ENCODE assay signal across 18 cellular contexts in the genomic region with DNA sequence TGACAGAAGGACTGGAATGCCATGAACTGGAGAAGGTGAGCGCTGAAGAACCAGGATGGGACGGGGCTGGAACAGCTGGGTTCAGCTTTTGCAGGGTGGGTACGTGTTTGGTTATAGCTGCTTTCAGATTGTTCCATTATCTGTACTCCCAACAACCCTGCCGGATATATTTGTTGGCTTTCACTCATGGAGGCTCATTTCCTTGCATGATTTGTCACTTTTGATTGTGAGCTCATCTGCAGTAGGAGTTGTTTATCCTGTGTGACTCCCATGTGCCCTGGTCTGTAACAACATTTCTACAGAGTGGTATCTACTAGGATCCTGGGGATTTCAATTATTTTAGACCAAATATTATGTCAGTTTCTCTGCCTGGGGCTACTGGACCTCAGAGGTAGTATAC. TPM values are rescaled to one million over a fixed set of nuclear protein-coding genes. Genes with fewer than 3 reads are reported as not detected.
A peak's percentile ranks its signal among the peaks of the same experiment; 100 is the strongest.
DNase-seq lines count a peak whose midpoint lies in the region; ATAC-seq and TF ChIP-seq lines count a peak whose summit lies in the region.
"Had no signal": no experiment of that assay in that cellular context is flagged by ENCODE, and none has a peak within 500 bp of the region (broad histone marks: within the 10 kb centered on the region; RNA-seq: fewer than 3 reads in every experiment).

No MANE protein-coding gene starts in this region.

- H3K27me3 ChIP-seq in right cardiac atrium (ENCODE audit: control insufficient read depth, insufficient read depth) (no peaks in the 10 kb centered on the region), tibial artery (no peaks in the 10 kb centered on the region)

- no peak for DNase-seq in right cardiac atrium
- no peak for DNase-seq in Right ventricle myocardium superior
- peak; percentile 79 for DNase-seq in dermis blood vessel endothelial cell
- DNase-seq in memory B cell (ENCODE audit: low spot score in 2 of 2), result no peak
- DNase-seq in NCI-H1092 (lab: John Stamatoyannopoulos, UW), result no peak
- no peak for DNase-seq in tibial artery
- no peak for DNase-seq in occipital lobe (lab: John Stamatoyannopoulos, UW)
- DNase-seq: 8988T; AML-193; C1 segment of cervical spinal cord; CD8-positive, alpha-beta T cell; COR-L47; DMS153; DMS79 treated with DMSO at 0.1 percent for 48 hours; GDM1; GOT3; H9; IMR-90 had no signal

- ATAC-seq in right cardiac atrium (peak; percentile 20 to 66), Right ventricle myocardium superior (ENCODE audit: poor library complexity) (no peak), memory B cell (ENCODE audit: low read depth) (no peak)
- ATAC-seq: CD8-positive, alpha-beta T cell had no signal

- WGBS in right cardiac atrium, result 65% methylated on average over 4 of the region's 4 CpGs

- no peaks in the 10 kb centered on the region for H3K36me3 ChIP-seq in tibial artery

- H3K27ac ChIP-seq in right cardiac atrium (ENCODE audit: low read length), result no peak overlapping the region
- no peak overlapping the region for H3K27ac ChIP-seq in tibial artery

- TF ChIP-seq CTCF in tibial artery (IDR thresholded peaks at IDR 0.05), result no peak

- no peak overlapping the region for H3K4me3 Mint-ChIP-seq in memory B cell
- H3K4me3 Mint-ChIP-seq: CD8-positive, alpha-beta T cell; H9 had no signal

- H3K27me3 Mint-ChIP-seq in memory B cell, result no peaks in the 10 kb centered on the region

- no peak overlapping the region for H3K4me3 ChIP-seq in right cardiac atrium (ENCODE audit: low read length)
- no peak overlapping the region for H3K4me3 ChIP-seq in tibial artery

- peak overlapping the region; percentile 12 for H3K27ac Mint-ChIP-seq in memory B cell
- H3K27ac Mint-ChIP-seq: CD8-positive, alpha-beta T cell; H9 had no signal

- peaks cover 8% of the 10 kb centered on the region for H3K4me1 ChIP-seq in right cardiac atrium (ENCODE audit: control insufficient read depth, insufficient read depth, low read length)
- no peaks in the 10 kb centered on the region for H3K4me1 ChIP-seq in tibial artery

- intact Hi-C loops in right cardiac atrium (cut with DNase I), result no loop called here
- intact Hi-C loops in Right ventricle myocardium superior (cut with DNase I), result no loop called here
- intact Hi-C loops in tibial artery (cut with DNase I; ENCODE audit: low total_unique reads), result no loop called here

- peaks cover 20% of the 10 kb centered on the region for H3K36me3 Mint-ChIP-seq in memory B cell
- H3K36me3 Mint-ChIP-seq: CD8-positive, alpha-beta T cell had no signal

- no peaks in the 10 kb centered on the region for H3K9me3 Mint-ChIP-seq in memory B cell
- H3K9me3 Mint-ChIP-seq: CD8-positive, alpha-beta T cell; H9 had no signal

- H3K9me3 ChIP-seq in right cardiac atrium (ENCODE audit: control insufficient read depth, low read length) (no peaks in the 10 kb centered on the region), tibial artery (no peaks in the 10 kb centered on the region)

- H3K4me1 Mint-ChIP-seq in memory B cell, result peaks cover 23% of the 10 kb centered on the region

RNA-seq across cellular contexts. Expression of a gene that starts 5.4 kb away (rescaled TPM):
- total RNA-seq in right cardiac atrium (under 1 TPM; 0.33 to 0.82 (median 0.54) TPM), Right ventricle myocardium superior (0.38 TPM), dermis blood vessel endothelial cell (0.09 and 0.51 TPM in 2 replicates), occipital lobe (0.31 TPM)
- 0.32 TPM for polyA plus RNA-seq in right cardiac atrium
- total RNA-seq: IMR-90 had no signal
- polyA plus RNA-seq: IMR-90 had no signal

RNA-seq across cellular contexts. Expression of a gene that starts 48.3 kb away (rescaled TPM):
- total RNA-seq in right cardiac atrium (10 to 100 TPM; 16.7 to 20.3 (median 19.0) TPM), Right ventricle myocardium superior (21.0 TPM), dermis blood vessel endothelial cell (24.5 and 26.0 TPM in 2 replicates), occipital lobe (14.2 TPM)
- polyA plus RNA-seq in right cardiac atrium, result 10.8 TPM

RNA-seq across cellular contexts. Expression of a gene that starts 57.6 kb away (rescaled TPM):
- total RNA-seq in right cardiac atrium, result 10 to 100 TPM in 3 of 4 donors, 1 to 10 TPM in 1; 8.1 to 11.5 (median 11.0) TPM
- polyA plus RNA-seq in right cardiac atrium, result 9.3 TPM
- 5.5 TPM for total RNA-seq in Right ventricle myocardium superior
- total RNA-seq in dermis blood vessel endothelial cell, result 99.5 and 117 TPM in 2 replicates
- 40.4 TPM for total RNA-seq in occipital lobe

Comparison
In these comparisons a context has a peak if more than half of its experiments do, and no peak if none do; other contexts are left out.
1. ATAC-seq: peak in right cardiac atrium (2 of 2); none in Right ventricle myocardium superior (single experiment) and memory B cell (single experiment).